In the genomic region with DNA sequence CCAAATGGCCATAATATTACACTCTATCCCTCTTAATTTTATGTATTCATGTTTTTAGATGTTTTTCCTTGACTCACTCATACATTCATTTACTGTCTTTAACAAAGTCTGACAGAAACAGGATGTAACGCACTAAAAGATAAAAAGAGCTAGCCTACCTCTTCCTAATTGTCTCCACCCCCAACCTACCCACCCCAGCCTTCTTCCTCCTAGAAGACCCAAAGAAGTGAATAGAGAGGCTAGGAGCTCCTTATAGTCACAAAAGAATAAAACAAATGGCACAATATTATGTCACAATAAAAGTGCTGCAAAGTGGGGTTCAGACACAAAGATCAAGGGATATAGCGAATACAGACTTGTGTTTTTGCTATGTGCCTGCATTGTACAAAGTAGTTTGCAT, we compare ENCODE assay signal across 8 cellular contexts. TPM values are rescaled to one million over a fixed set of nuclear protein-coding genes. Genes with fewer than 3 reads are reported as not detected.
DNase-seq lines count a peak whose midpoint lies in the region; ATAC-seq and TF ChIP-seq lines count a peak whose summit lies in the region.

No MANE protein-coding gene starts in this region.

- DNase-seq in CD4-positive, CD25-positive, alpha-beta regulatory T cell = peak in 2 of 3 donors; percentile 3 to 51
- DNase-seq in NT2/D1 (ENCODE audit: low read depth, low spot score) = no peak
- DNase-seq in effector memory CD8-positive, alpha-beta T cell = no peak
- DNase-seq in neural progenitor cell (ENCODE audit: low spot score) = no peak
- no peak for DNase-seq in HT-29 (ENCODE audit: low spot score)
- DNase-seq in GM20000 (ENCODE audit: low spot score) = no peak
- no peak for DNase-seq in posterior cingulate gyrus

- peaks cover 26% of the 10 kb centered on the region for H3K36me3 Mint-ChIP-seq in CD4-positive, CD25-positive, alpha-beta regulatory T cell
- H3K36me3 Mint-ChIP-seq in effector memory CD8-positive, alpha-beta T cell (ENCODE audit: insufficient read depth) = peaks cover 25% of the 10 kb centered on the region
- peaks cover 7% of the 10 kb centered on the region for H3K36me3 Mint-ChIP-seq in neural progenitor cell

- H3K9me3 Mint-ChIP-seq in CD4-positive, CD25-positive, alpha-beta regulatory T cell = no peaks in the 10 kb centered on the region
- H3K9me3 Mint-ChIP-seq in effector memory CD8-positive, alpha-beta T cell = no peaks in the 10 kb centered on the region
- H3K9me3 Mint-ChIP-seq in neural progenitor cell = no peaks in the 10 kb centered on the region

- H3K4me3 Mint-ChIP-seq in CD4-positive, CD25-positive, alpha-beta regulatory T cell = peak overlapping the region; percentile 92 to 100 (median 99)
- H3K4me3 Mint-ChIP-seq in effector memory CD8-positive, alpha-beta T cell = peak overlapping the region; percentile 93 to 97
- H3K4me3 Mint-ChIP-seq in neural progenitor cell = peak overlapping the region; percentile 97

- peaks cover 4% of the 10 kb centered on the region for H3F3A ChIP-seq in neural progenitor cell (ENCODE audit: low read depth)

- peaks cover 22% of the 10 kb centered on the region for H3K4me1 ChIP-seq in CD4-positive, CD25-positive, alpha-beta regulatory T cell (ENCODE audit: control insufficient read depth, insufficient read depth, low read length, poor library complexity, severe bottlenecking)
- no peaks in the 10 kb centered on the region for H3K4me1 ChIP-seq in NT2/D1 (ENCODE audit: insufficient read depth, insufficient read length)
- H3K4me1 ChIP-seq in neural progenitor cell = peaks cover 15% of the 10 kb centered on the region

- peaks cover 5% of the 10 kb centered on the region for H3K27me3 Mint-ChIP-seq in CD4-positive, CD25-positive, alpha-beta regulatory T cell
- H3K27me3 Mint-ChIP-seq in effector memory CD8-positive, alpha-beta T cell = no peaks in the 10 kb centered on the region
- no peaks in the 10 kb centered on the region for H3K27me3 Mint-ChIP-seq in neural progenitor cell (ENCODE audit: insufficient read depth, low read depth)

- H3K4me3 ChIP-seq in CD4-positive, CD25-positive, alpha-beta regulatory T cell (ENCODE audit: low read depth, low read length) = peak overlapping the region; percentile 99
- H3K4me3 ChIP-seq in NT2/D1 (ENCODE audit: insufficient read length, low read depth) (peak overlapping the region; percentile 93), neural progenitor cell (peak overlapping the region; percentile 82)

- ATAC-seq in CD4-positive, CD25-positive, alpha-beta regulatory T cell (ENCODE audit: low read depth in 2 of 2) = no peak
- no peak for ATAC-seq in effector memory CD8-positive, alpha-beta T cell (replicated peaks)
- ATAC-seq in GM19351 (IDR thresholded peaks at IDR 0.05; ENCODE audit: unreplicated experiment) = no peak

- no peaks in the 10 kb centered on the region for H3K27me3 ChIP-seq in CD4-positive, CD25-positive, alpha-beta regulatory T cell (ENCODE audit: control insufficient read depth, insufficient read depth, low read length)
- H3K27me3 ChIP-seq in NT2/D1 (ENCODE audit: insufficient read depth, insufficient read length) (no peaks in the 10 kb centered on the region), neural progenitor cell (no peaks in the 10 kb centered on the region)

- no peaks in the 10 kb centered on the region for H4K20me1 ChIP-seq in neural progenitor cell (ENCODE audit: low read depth)

- peaks cover 35% of the 10 kb centered on the region for H3K36me3 ChIP-seq in CD4-positive, CD25-positive, alpha-beta regulatory T cell (ENCODE audit: control insufficient read depth, insufficient read depth, low read length)
- H3K36me3 ChIP-seq in NT2/D1 (ENCODE audit: insufficient read depth, insufficient read length, low read length) (peaks cover 45% of the 10 kb centered on the region), neural progenitor cell (peaks cover under 1% of the 10 kb centered on the region)

- peaks cover 24% of the 10 kb centered on the region for H3K79me2 ChIP-seq in neural progenitor cell (ENCODE audit: low read depth)

- peak overlapping the region; percentile 85 for H3K4me2 ChIP-seq in neural progenitor cell

- H3K4me1 Mint-ChIP-seq in CD4-positive, CD25-positive, alpha-beta regulatory T cell = peaks cover 17 to 50% (median 36%) of the 10 kb centered on the region in 4 donors
- H3K4me1 Mint-ChIP-seq in effector memory CD8-positive, alpha-beta T cell (ENCODE audit: low read depth in 2 of 2) = peaks cover 18 to 26% of the 10 kb centered on the region in 2 donors
- H3K4me1 Mint-ChIP-seq in neural progenitor cell = peaks cover 20% of the 10 kb centered on the region

- H3K9ac ChIP-seq in NT2/D1 (ENCODE audit: insufficient read length, low read depth) = peak overlapping the region; percentile 96
- peak overlapping the region; percentile 96 for H3K9ac ChIP-seq in neural progenitor cell

- peak overlapping the region; percentile 92 for H3K27ac ChIP-seq in CD4-positive, CD25-positive, alpha-beta regulatory T cell (ENCODE audit: insufficient read depth, low read length, poor library complexity, severe bottlenecking)
- H3K27ac ChIP-seq in neural progenitor cell = no peak overlapping the region

- H2AFZ ChIP-seq in neural progenitor cell (replicated peaks) = peak overlapping the region; percentile 100

- peak overlapping the region; percentile 98 to 100 (median 99) for H3K27ac Mint-ChIP-seq in CD4-positive, CD25-positive, alpha-beta regulatory T cell
- peak overlapping the region; percentile 97 to 99 for H3K27ac Mint-ChIP-seq in effector memory CD8-positive, alpha-beta T cell
- H3K27ac Mint-ChIP-seq in neural progenitor cell = no peak overlapping the region

- H3K9me3 ChIP-seq in CD4-positive, CD25-positive, alpha-beta regulatory T cell (ENCODE audit: control insufficient read depth in 2 of 2, low read length in 2 of 2) = no peaks in the 10 kb centered on the region
- no peaks in the 10 kb centered on the region for H3K9me3 ChIP-seq in NT2/D1 (ENCODE audit: insufficient read depth, low read length)
- no peaks in the 10 kb centered on the region for H3K9me3 ChIP-seq in neural progenitor cell (ENCODE audit: low read depth)

- intact Hi-C loops in posterior cingulate gyrus (cut with DNase I) = no loop called here

- TF ChIP-seq CTCF in neural progenitor cell (IDR thresholded peaks at IDR 0.05) (no peak), GM20000 (IDR thresholded peaks at IDR 0.05; ENCODE audit: extremely low read depth, missing control alignments) (no peak)

RNA-seq across cellular contexts. Expression of gene NOL8, which starts 0.7 kb away (rescaled TPM):
- 58.7 TPM for total RNA-seq in CD4-positive, CD25-positive, alpha-beta regulatory T cell
- 10 to 100 TPM; 23.5 to 28.5 (median 26.6) TPM for polyA plus RNA-seq in CD4-positive, CD25-positive, alpha-beta regulatory T cell
- total RNA-seq in neural progenitor cell (ENCODE audit: low replicate concordance) = 15.2 and 21.0 TPM in 2 replicates
- 9.3 and 12.3 TPM in 2 replicates for total RNA-seq in HT-29 (2014; rRNA removed; shearing (Covaris generic))

RNA-seq across cellular contexts. Expression of gene CENPP, which starts 1.3 kb away (rescaled TPM):
- 6.1 TPM for total RNA-seq in CD4-positive, CD25-positive, alpha-beta regulatory T cell
- 1 to 10 TPM; 2.7 to 5.3 (median 3.8) TPM for polyA plus RNA-seq in CD4-positive, CD25-positive, alpha-beta regulatory T cell
- 5.5 and 10.7 TPM in 2 replicates for total RNA-seq in neural progenitor cell (ENCODE audit: low replicate concordance)
- 2.6 and 5.8 TPM in 2 replicates for total RNA-seq in HT-29 (2014; rRNA removed; shearing (Covaris generic))

RNA-seq across cellular contexts. Expression of gene IARS1, which starts 31.0 kb away (rescaled TPM):
- 67.1 TPM for total RNA-seq in CD4-positive, CD25-positive, alpha-beta regulatory T cell
- 10 to 100 TPM; 51.1 to 58.2 (median 51.6) TPM for polyA plus RNA-seq in CD4-positive, CD25-positive, alpha-beta regulatory T cell
- 180 and 260 TPM in 2 replicates for total RNA-seq in neural progenitor cell (ENCODE audit: low replicate concordance)
- total RNA-seq in HT-29 (2014; rRNA removed; shearing (Covaris generic)) = 121 and 123 TPM in 2 replicates

Comparison
In these comparisons a context has a peak if more than half of its experiments do, and no peak if none do; other contexts are left out.
1. DNase-seq: peak in CD4-positive, CD25-positive, alpha-beta regulatory T cell (2 of 3); none in NT2/D1 (single experiment), effector memory CD8-positive, alpha-beta T cell (0 of 3), neural progenitor cell (single experiment), HT-29 (single experiment), GM20000 (single experiment) and posterior cingulate gyrus (0 of 10).
2. Peak in every context shown above with its lines, with median percentiles within 50 percentile points of each other: H3K4me3 ChIP-seq and H3K4me3 Mint-ChIP-seq.